ENCODE assay signal across 8 cellular contexts in genomic region chr6:34239240-34239825, GRCh38. TPM values are rescaled to one million over a fixed set of nuclear protein-coding genes. Genes with fewer than 3 reads are reported as not detected.
DNase-seq lines count a peak whose midpoint lies in the region; ATAC-seq and TF ChIP-seq lines count a peak whose summit lies in the region.

No MANE protein-coding gene starts in this region.

- peaks cover 44% of the 10 kb centered on the region for H3K4me1 ChIP-seq in CD4-positive, CD25-positive, alpha-beta regulatory T cell (ENCODE audit: control insufficient read depth, insufficient read depth, low read length, poor library complexity, severe bottlenecking)
- H3K4me1 ChIP-seq in lower lobe of right lung: peaks cover 36% of the 10 kb centered on the region

- POLR2A ChIA-PET in HEK293T (lab: Yijun Ruan, JAX) (interaction anchor here (1.0 kb wide), 1 partner anchor 16 kb away, joined by 4 read pairs; no protein-coding TSS in a partner anchor), GM10248 (lab: Yijun Ruan, JAX) (no interaction called here)

- H3K36me3 Mint-ChIP-seq in CD4-positive, CD25-positive, alpha-beta regulatory T cell: peaks cover 11% of the 10 kb centered on the region
- peaks cover 33 to 45% of the 10 kb centered on the region in 2 donors for H3K36me3 Mint-ChIP-seq in activated naive CD4-positive, alpha-beta T cell treated with anti-CD3 and anti-CD28 coated beads, Interleukin-2, amount 50 U/mL, for 72 hours

- no peaks in the 10 kb centered on the region for H3K9me3 Mint-ChIP-seq in CD4-positive, CD25-positive, alpha-beta regulatory T cell
- H3K9me3 Mint-ChIP-seq in activated naive CD4-positive, alpha-beta T cell treated with anti-CD3 and anti-CD28 coated beads, Interleukin-2, amount 50 U/mL, for 72 hours: no peaks in the 10 kb centered on the region

- intact Hi-C loops in lower lobe of right lung (cut with DNase I): no loop called here

- peaks cover 8 to 54% (median 40%) of the 10 kb centered on the region in 4 donors for H3K4me1 Mint-ChIP-seq in CD4-positive, CD25-positive, alpha-beta regulatory T cell

- CTCF ChIA-PET in HEK293T (lab: Yijun Ruan, JAX): no interaction called here
- CTCF ChIA-PET in GM10248 (lab: Yijun Ruan, JAX): no interaction called here

- H3K27ac Mint-ChIP-seq in CD4-positive, CD25-positive, alpha-beta regulatory T cell: peak overlapping the region; percentile 14 to 90 (median 84)
- H3K27ac Mint-ChIP-seq in activated naive CD4-positive, alpha-beta T cell treated with anti-CD3 and anti-CD28 coated beads, Interleukin-2, amount 50 U/mL, for 72 hours: peak overlapping the region; percentile 90 to 99

- peak overlapping the region; percentile 81 to 96 (median 90) for H3K4me3 Mint-ChIP-seq in CD4-positive, CD25-positive, alpha-beta regulatory T cell

- H3K27me3 ChIP-seq in CD4-positive, CD25-positive, alpha-beta regulatory T cell (ENCODE audit: control insufficient read depth, insufficient read depth, low read length): no peaks in the 10 kb centered on the region
- H3K27me3 ChIP-seq in lower lobe of right lung (ENCODE audit: low read depth): no peaks in the 10 kb centered on the region

- peaks cover 33% of the 10 kb centered on the region for H3K36me3 ChIP-seq in CD4-positive, CD25-positive, alpha-beta regulatory T cell (ENCODE audit: control insufficient read depth, insufficient read depth, low read length)
- H3K36me3 ChIP-seq in lower lobe of right lung: peaks cover 26% of the 10 kb centered on the region

- no peak for DNase-seq in CD4-positive, CD25-positive, alpha-beta regulatory T cell
- DNase-seq in HEK293T (ENCODE audit: extremely low spot score) (peak; percentile 5), lower lobe of right lung (peak; percentile 9), GM10248 (ENCODE audit: extremely low spot score) (no peak), NCI-H526 (lab: John Stamatoyannopoulos, UW) (no peak), HPDE6-E6E7 (ENCODE audit: extremely low spot score) (no peak), NCI-H2029 (lab: John Stamatoyannopoulos, UW) (no peak)
- DNase-seq in activated naive CD4-positive, alpha-beta T cell treated with anti-CD3 and anti-CD28 coated beads, Interleukin-2, amount 50 U/mL, for 72 hours (ENCODE audit: low spot score in 2 of 2): no peak

- ATAC-seq in CD4-positive, CD25-positive, alpha-beta regulatory T cell (ENCODE audit: low read depth in 2 of 2): no peak
- ATAC-seq in activated naive CD4-positive, alpha-beta T cell treated with anti-CD3 and anti-CD28 coated beads, Interleukin-2, amount 50 U/mL, for 72 hours: no peak
- ATAC-seq in lower lobe of right lung: no peak

- H3K27me3 Mint-ChIP-seq in CD4-positive, CD25-positive, alpha-beta regulatory T cell: peaks cover 2% of the 10 kb centered on the region

- H3K27ac ChIP-seq in CD4-positive, CD25-positive, alpha-beta regulatory T cell (ENCODE audit: insufficient read depth, low read length, poor library complexity, severe bottlenecking): peak overlapping the region; percentile 87
- H3K27ac ChIP-seq in lower lobe of right lung: no peak overlapping the region

- H3K4me3 ChIP-seq in CD4-positive, CD25-positive, alpha-beta regulatory T cell (ENCODE audit: low read depth, low read length): no peak overlapping the region
- no peak overlapping the region for H3K4me3 ChIP-seq in lower lobe of right lung

- H3K9me3 ChIP-seq in CD4-positive, CD25-positive, alpha-beta regulatory T cell (ENCODE audit: control insufficient read depth in 2 of 2, low read length in 2 of 2): no peaks in the 10 kb centered on the region
- H3K9me3 ChIP-seq in lower lobe of right lung: no peaks in the 10 kb centered on the region

- TF ChIP-seq CTCF in lower lobe of right lung (IDR thresholded peaks at IDR 0.05) (no peak), GM10248 (IDR thresholded peaks at IDR 0.05; ENCODE audit: control extremely low read depth, extremely low read depth, low read depth, missing control alignments) (no peak)

TF ChIP-seq in HEK293T, 16 proteins besides CTCF, POLR2A, EP300 and RAD21:
- TF ChIP-seq HDGF (IDR thresholded peaks at IDR 0.05; ENCODE audit: borderline replicate concordance): no peak
- TF ChIP-seq PKNOX1 (IDR thresholded peaks at IDR 0.05): peak; percentile 69
TF ChIP-seq in HEK293T: peak in this region for 1.

RNA-seq across cellular contexts. Expression of gene HMGA1, which starts 2.7 kb away (rescaled TPM):
- total RNA-seq in CD4-positive, CD25-positive, alpha-beta regulatory T cell: 87.2 TPM
- polyA plus RNA-seq in CD4-positive, CD25-positive, alpha-beta regulatory T cell: 10 to 100 TPM; 31.6 to 36.2 (median 34.3) TPM
- 100 to 1,000 TPM; 524 to 600 TPM for total RNA-seq in activated naive CD4-positive, alpha-beta T cell treated with anti-CD3 and anti-CD28 coated beads, Interleukin-2, amount 50 U/mL, for 72 hours
- total RNA-seq in lower lobe of right lung: 63.5 TPM

RNA-seq across cellular contexts. Expression of gene SMIM29, which starts 9.5 kb away (rescaled TPM):
- 29.2 TPM for total RNA-seq in CD4-positive, CD25-positive, alpha-beta regulatory T cell
- polyA plus RNA-seq in CD4-positive, CD25-positive, alpha-beta regulatory T cell: 10 to 100 TPM; 47.7 to 82.3 (median 60.7) TPM
- 10 to 100 TPM; 12.8 to 25.1 TPM for total RNA-seq in activated naive CD4-positive, alpha-beta T cell treated with anti-CD3 and anti-CD28 coated beads, Interleukin-2, amount 50 U/mL, for 72 hours
- total RNA-seq in lower lobe of right lung: 29.8 TPM

Comparison
In these comparisons a context has a peak if more than half of its experiments do, and no peak if none do; other contexts are left out.
1. DNase-seq: peak in HEK293T (single experiment) and lower lobe of right lung (single experiment); none in CD4-positive, CD25-positive, alpha-beta regulatory T cell (0 of 3), activated naive CD4-positive, alpha-beta T cell treated with anti-CD3 and anti-CD28 coated beads, Interleukin-2, amount 50 U/mL, for 72 hours (0 of 2), GM10248 (single experiment), NCI-H526 (0 of 2), HPDE6-E6E7 (single experiment) and NCI-H2029 (single experiment).